In the genomic region with DNA sequence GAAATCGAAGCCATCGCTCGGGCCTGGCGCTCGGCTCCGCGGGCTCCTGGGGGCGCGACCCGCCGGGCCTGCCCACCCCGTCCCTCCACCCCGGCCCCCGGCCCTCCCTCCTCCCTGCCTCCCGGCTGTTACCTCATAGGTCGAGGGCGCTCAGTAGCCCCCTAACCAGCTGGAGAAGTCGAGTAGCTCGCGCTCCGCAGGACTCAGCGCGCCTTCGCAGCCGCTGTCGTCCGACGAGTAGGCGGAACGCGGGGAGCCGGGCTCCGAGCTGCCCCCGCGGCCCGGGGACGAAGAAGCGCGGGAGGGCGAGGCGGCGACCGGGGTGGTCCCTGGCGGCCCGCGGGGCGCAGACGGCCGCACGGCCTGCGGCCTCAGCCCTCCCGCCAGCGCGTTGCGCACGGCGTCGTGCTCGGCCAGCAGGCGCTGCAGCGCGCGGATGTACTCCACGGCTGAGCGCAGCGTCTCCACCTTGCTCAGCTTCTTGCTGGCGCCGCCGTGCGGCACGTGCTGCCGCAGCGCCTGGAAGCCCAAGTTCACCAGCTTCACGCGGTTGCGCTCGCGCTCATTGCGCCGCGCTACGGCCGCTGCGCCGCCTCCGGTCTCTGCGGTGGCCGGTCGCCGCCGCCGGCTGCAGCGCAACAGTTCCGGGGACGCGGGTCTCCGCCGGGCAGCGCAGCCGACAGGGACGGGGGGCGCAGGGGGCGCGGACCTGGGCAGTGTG, we compare ENCODE assay signal across 9 cellular contexts. TPM values are rescaled to one million over a fixed set of nuclear protein-coding genes. Genes with fewer than 3 reads are reported as not detected.
A peak's percentile ranks its signal among the peaks of the same experiment; 100 is the strongest.
DNase-seq lines count a peak whose midpoint lies in the region; ATAC-seq and TF ChIP-seq lines count a peak whose summit lies in the region.
"Had no signal": no experiment of that assay in that cellular context is flagged by ENCODE, and none has a peak within 500 bp of the region (broad histone marks: within the 10 kb centered on the region; RNA-seq: fewer than 3 reads in every experiment).

No MANE protein-coding gene starts in this region.

- H3K27ac ChIP-seq in cardiac muscle cell (no peak overlapping the region), trophoblast cell (ENCODE audit: low read depth, low read length) (no peak overlapping the region)

- no peak overlapping the region for H2BK120ac ChIP-seq in trophoblast cell (ENCODE audit: insufficient read depth, low read length, poor library complexity)

- H3K4me3 ChIP-seq in cardiac muscle cell (peak overlapping the region; percentile 26), trophoblast cell (ENCODE audit: low read depth, low read length) (no peak overlapping the region)
- H3K4me3 ChIP-seq: HAP-1 had no signal

- peak; percentile 89 for DNase-seq in COR-L47 (lab: John Stamatoyannopoulos, UW)
- DNase-seq in NCI-H1417 (lab: John Stamatoyannopoulos, UW), result peak in 2 of 3 experiments; percentile 87 to 88
- peak; percentile 68 for DNase-seq in activated naive CD4-positive, alpha-beta T cell treated with anti-CD3 and anti-CD28 coated beads, Interleukin-2, amount 10 ng/mL, durations not matched to agents 7 days and 5 days
- peak; percentile 65 to 77 for DNase-seq in cardiac muscle cell (ENCODE audit: low read depth in 1 of 2, low spot score in 1 of 2)
- peak in 1 of 2 donors; percentile 74 for DNase-seq in trophoblast cell

- no peak overlapping the region for H2BK12ac ChIP-seq in trophoblast cell (ENCODE audit: low read length)

- H3K23ac ChIP-seq in trophoblast cell (ENCODE audit: low read length), result no peak overlapping the region

- no peak overlapping the region for H4K8ac ChIP-seq in trophoblast cell (ENCODE audit: low read depth, low read length)

- no peak overlapping the region for H3K4ac ChIP-seq in trophoblast cell (ENCODE audit: low read depth, low read length)

- H3K27me3 ChIP-seq in cardiac muscle cell (peaks cover 100% of the 10 kb centered on the region), trophoblast cell (ENCODE audit: insufficient read depth, low read length) (peaks cover 36% of the 10 kb centered on the region)

- H3K18ac ChIP-seq in trophoblast cell (ENCODE audit: low read length), result no peak overlapping the region

- peak overlapping the region; percentile 67 for H3K4me2 ChIP-seq in trophoblast cell (ENCODE audit: low read length)

- no peaks in the 10 kb centered on the region for H3K9me3 Mint-ChIP-seq in activated naive CD4-positive, alpha-beta T cell treated with anti-CD3 and anti-CD28 coated beads, Interleukin-2, amount 10 ng/mL, durations not matched to agents 7 days and 5 days

- H3K36me3 Mint-ChIP-seq in activated naive CD4-positive, alpha-beta T cell treated with anti-CD3 and anti-CD28 coated beads, Interleukin-2, amount 10 ng/mL, durations not matched to agents 7 days and 5 days, result no peaks in the 10 kb centered on the region

- no peak overlapping the region for H4K12ac ChIP-seq in trophoblast cell (ENCODE audit: low read depth, low read length)

- H2AK5ac ChIP-seq in trophoblast cell (ENCODE audit: low read length), result no peak overlapping the region

- no peak overlapping the region for H4K91ac ChIP-seq in trophoblast cell (ENCODE audit: low read depth, low read length)

- no peaks in the 10 kb centered on the region for H3K36me3 ChIP-seq in cardiac muscle cell
- no peaks in the 10 kb centered on the region for H3K36me3 ChIP-seq in trophoblast cell (ENCODE audit: control insufficient read depth in 1 of 2, insufficient read depth in 2 of 2, low read length in 2 of 2)
- H3K36me3 ChIP-seq: HAP-1 had no signal

- H3K4me1 ChIP-seq in cardiac muscle cell (ENCODE audit: low read depth), result no peaks in the 10 kb centered on the region
- H3K4me1 ChIP-seq in trophoblast cell (ENCODE audit: control insufficient read depth in 1 of 2, insufficient read depth in 2 of 2, low read length in 2 of 2), result peaks cover 19 to 30% of the 10 kb centered on the region in 2 experiments
- H3K4me1 ChIP-seq: HAP-1 had no signal

- H2BK5ac ChIP-seq in trophoblast cell (ENCODE audit: low read depth, low read length, poor library complexity), result no peak overlapping the region

- no peak overlapping the region for H3K14ac ChIP-seq in trophoblast cell (ENCODE audit: low read length)

- WGBS in trophoblast cell (ENCODE audit: extremely low coverage, insufficient coverage, insufficient read length), result no CpG with 5 or more reads among the region's 104 CpGs

- ATAC-seq in GM18498 (IDR thresholded peaks at IDR 0.05; ENCODE audit: unreplicated experiment), result no peak
- no peak for ATAC-seq in HG02870 (IDR thresholded peaks at IDR 0.05; ENCODE audit: unreplicated experiment)
- no peak for ATAC-seq in HG03196 (IDR thresholded peaks at IDR 0.05; ENCODE audit: unreplicated experiment)

- H3K9ac ChIP-seq in trophoblast cell (ENCODE audit: low read length), result no peak overlapping the region

- H3K4me3 Mint-ChIP-seq in activated naive CD4-positive, alpha-beta T cell treated with anti-CD3 and anti-CD28 coated beads, Interleukin-2, amount 10 ng/mL, durations not matched to agents 7 days and 5 days, result peak overlapping the region; percentile 46

- no peaks in the 10 kb centered on the region for H3K79me2 ChIP-seq in trophoblast cell (ENCODE audit: control insufficient read depth, insufficient read depth, low read length, poor library complexity)

- CTCF ChIA-PET in activated naive CD4-positive, alpha-beta T cell treated with anti-CD3 and anti-CD28 coated beads, Interleukin-2, amount 10 ng/mL, durations not matched to agents 7 days and 5 days (lab: Charles Lee), result interaction anchor here (0.7 to 0.9 kb wide), 4 partner anchors 9 to 618 kb away, joined by 3 to 4 read pairs (median 3); no protein-coding TSS in a partner anchor

- peaks cover 31% of the 10 kb centered on the region for H3K4me1 Mint-ChIP-seq in activated naive CD4-positive, alpha-beta T cell treated with anti-CD3 and anti-CD28 coated beads, Interleukin-2, amount 10 ng/mL, durations not matched to agents 7 days and 5 days

- H3K79me1 ChIP-seq in trophoblast cell (ENCODE audit: low read length), result no peaks in the 10 kb centered on the region

- H3K9me3 ChIP-seq in cardiac muscle cell (ENCODE audit: low read depth), result no peaks in the 10 kb centered on the region
- H3K9me3 ChIP-seq in trophoblast cell (ENCODE audit: insufficient read depth, low read depth, low read length), result peaks cover 11% of the 10 kb centered on the region
- H3K9me3 ChIP-seq: HAP-1 had no signal

- peak; percentile 22 for TF ChIP-seq CTCF in cardiac muscle cell (IDR thresholded peaks at IDR 0.05; ENCODE audit: low read depth, low read length)

- H3K27ac Mint-ChIP-seq in activated naive CD4-positive, alpha-beta T cell treated with anti-CD3 and anti-CD28 coated beads, Interleukin-2, amount 10 ng/mL, durations not matched to agents 7 days and 5 days, result no peak overlapping the region

- H3K27me3 Mint-ChIP-seq in activated naive CD4-positive, alpha-beta T cell treated with anti-CD3 and anti-CD28 coated beads, Interleukin-2, amount 10 ng/mL, durations not matched to agents 7 days and 5 days, result peaks cover 93% of the 10 kb centered on the region

- no peak overlapping the region for H2AFZ ChIP-seq in trophoblast cell (ENCODE audit: insufficient read depth, low read length, poor library complexity)

RNA-seq across cellular contexts. Expression of gene ASCL2, which starts 0.6 kb away (rescaled TPM):
- total RNA-seq in cardiac muscle cell, result 0.39 TPM in 1 of 2 replicates, not detected in the other
- polyA plus RNA-seq in cardiac muscle cell, result 0.21 TPM in 1 of 2 replicates, not detected in the other
- polyA plus RNA-seq in trophoblast cell (2013), result 0.59 and 0.60 TPM in 2 replicates

RNA-seq across cellular contexts. Expression of gene C11orf21, which starts 32.0 kb away (rescaled TPM):
- 1.3 and 1.8 TPM in 2 replicates for total RNA-seq in cardiac muscle cell
- polyA plus RNA-seq in cardiac muscle cell, result 1.5 and 1.8 TPM in 2 replicates
- polyA plus RNA-seq in trophoblast cell (2013), result not detected in 2 replicates

RNA-seq across cellular contexts. Expression of gene TSPAN32, which starts 32.1 kb away (rescaled TPM):
- total RNA-seq in cardiac muscle cell, result 22.0 and 22.4 TPM in 2 replicates
- polyA plus RNA-seq in cardiac muscle cell, result 18.5 and 24.8 TPM in 2 replicates
- polyA plus RNA-seq in trophoblast cell (2013), result not detected in 2 replicates
